Comparison of ENCODE assay signal across 19 cellular contexts in genomic region chr1:115170396-115170795, GRCh38.
"Had no signal": no experiment of that assay in that cellular context is flagged by ENCODE, and none has a peak within 500 bp of the region (broad histone marks: within the 10 kb centered on the region; RNA-seq: fewer than 3 reads in every experiment).

No MANE protein-coding gene starts in this region.

- ATAC-seq: activated CD8-positive, alpha-beta T cell treated with anti-CD3 and anti-CD28 coated beads for 36 hours; stimulated activated naive CD8-positive, alpha-beta T cell treated with anti-CD3 and anti-CD28 coated beads, Interleukin-15, amount 100 ng/mL, for 72 hours; T-cell; upper lobe of right lung had no signal

- H3K9me3 ChIP-seq: upper lobe of right lung had no signal

- H3K4me3 ChIP-seq: lung, right atrium auricular region, upper lobe of right lung had no signal

- H3K36me3 ChIP-seq: right atrium auricular region, upper lobe of right lung had no signal

- H3K4me1 ChIP-seq: right atrium auricular region, upper lobe of right lung had no signal

- DNase-seq: activated B cell treated with CpG ODN at 0.5 μM for 24 hours; activated CD4-positive, alpha-beta T cell treated with anti-CD3 and anti-CD28 coated beads for 4 hours; activated CD8-positive, alpha-beta T cell treated with anti-CD3 and anti-CD28 coated beads for 36 hours; activated naive CD4-positive, alpha-beta T cell treated with Interleukin-2 at 50 U/mL for 16 hours; activated naive CD8-positive, alpha-beta T cell treated with anti-CD3 and anti-CD28 coated beads, Interleukin-2, amount 10 ng/mL, durations not matched to agents 7 days and 5 days; activated T-cell treated with anti-CD3 and anti-CD28 coated beads, Interleukin-2, amount 50 U/mL, for 24 hours; aorta; cerebellar nuclear complex; cortex of kidney; effector CD4-positive, alpha-beta T cell; hippocampal formation; midbrain; occipital lobe; stimulated activated naive CD8-positive, alpha-beta T cell treated with anti-CD3 and anti-CD28 coated beads, Interleukin-15, amount 100 ng/mL, for 72 hours; T-cell; T-helper 9 cell; upper lobe of right lung had no signal

- H3K27ac ChIP-seq: upper lobe of right lung had no signal

- H3K27me3 ChIP-seq: right atrium auricular region, upper lobe of right lung had no signal
